Comparison of ENCODE assay signal across 12 cellular contexts in genomic region chr3:66386925-66387650, GRCh38.
A peak's percentile ranks its signal among the peaks of the same experiment; 100 is the strongest.
DNase-seq lines count a peak whose midpoint lies in the region; ATAC-seq and TF ChIP-seq lines count a peak whose summit lies in the region.
"Had no signal": no experiment of that assay in that cellular context is flagged by ENCODE, and none has a peak within 500 bp of the region (broad histone marks: within the 10 kb centered on the region; RNA-seq: fewer than 3 reads in every experiment).

No MANE protein-coding gene starts in this region.

- H3K36me3 ChIP-seq in subcutaneous abdominal adipose tissue (ENCODE audit: control insufficient read depth in 5 of 5, insufficient read depth in 5 of 5, low read length in 5 of 5): peaks cover 4 to 56% (median 42%) of the 10 kb centered on the region in 5 donors
- H3K36me3 ChIP-seq in uterus: no peaks in the 10 kb centered on the region
- peaks cover 53 to 98% of the 10 kb centered on the region in 2 donors for H3K36me3 ChIP-seq in neuronal stem cell (replicated peaks in 1 of 2; ENCODE audit: control insufficient read depth in 2 of 2, insufficient read depth in 2 of 2, low read length in 2 of 2)

- no peak overlapping the region for H3K4me3 Mint-ChIP-seq in T-helper 17 cell
- H3K4me3 Mint-ChIP-seq: H9 had no signal

- H3K18ac ChIP-seq in neuronal stem cell (ENCODE audit: low read length): no peak overlapping the region

- peaks cover 0 to 14% (median 8%) of the 10 kb centered on the region in 5 donors for H3K4me1 ChIP-seq in subcutaneous abdominal adipose tissue (ENCODE audit: control insufficient read depth in 5 of 5, insufficient read depth in 5 of 5, low read length in 5 of 5)
- H3K4me1 ChIP-seq in uterus: no peaks in the 10 kb centered on the region
- no peaks in the 10 kb centered on the region for H3K4me1 ChIP-seq in neuronal stem cell (ENCODE audit: control insufficient read depth in 2 of 2, insufficient read depth in 1 of 2, low read depth in 1 of 2, low read length in 2 of 2)

- TF ChIP-seq POLR2A in uterus (IDR thresholded peaks at IDR 0.05): no peak

- no peak overlapping the region for H4K91ac ChIP-seq in neuronal stem cell (ENCODE audit: low read depth, low read length, poor library complexity)

- H2BK5ac ChIP-seq in neuronal stem cell (ENCODE audit: low read length): no peak overlapping the region

- peaks cover 22% of the 10 kb centered on the region for H3K4me1 Mint-ChIP-seq in T-helper 17 cell

- DNase-seq in activated CD8-positive, alpha-beta memory T cell treated with anti-CD3 and anti-CD28 coated beads for 24 hours: peak; percentile 41
- DNase-seq in activated CD8-positive, alpha-beta memory T cell treated with anti-CD3 and anti-CD28 coated beads, Interleukin-2, amount 50 U/mL, for 4 hours: no peak
- DNase-seq in T-helper 17 cell: no peak
- no peak for DNase-seq in uterus
- DNase-seq in stimulated activated CD4-positive, alpha-beta T cell treated with anti-CD3 and anti-CD28 coated beads, Interleukin-4, amount 100 ng/mL, for 4 hours: no peak
- DNase-seq in neuronal stem cell (ENCODE audit: low spot score): no peak
- DNase-seq: activated effector memory CD4-positive, alpha-beta T cell treated with Interleukin-2 at 50 U/mL for 16 hours; H9 had no signal

- H2AK5ac ChIP-seq in neuronal stem cell (ENCODE audit: low read depth, low read length): no peak overlapping the region

- TF ChIP-seq CTCF in uterus (IDR thresholded peaks at IDR 0.05): no peak

- H3K36me3 Mint-ChIP-seq in T-helper 17 cell (ENCODE audit: low read depth): peaks cover 8% of the 10 kb centered on the region

- no CpG with 5 or more reads among the region's 7 CpGs for WGBS in neuronal stem cell (ENCODE audit: extremely low coverage in 2 of 2, insufficient read length in 2 of 2, insufficient replicate concordance in 1 of 2), 2 donors

- intact Hi-C loops in uterus (cut with DNase I; ENCODE audit: low total_unique reads): no loop called here

- no peak overlapping the region for H2BK15ac ChIP-seq in neuronal stem cell (ENCODE audit: low read length)

- no peak overlapping the region for H2BK12ac ChIP-seq in neuronal stem cell (ENCODE audit: low read length)

- H3K9me3 ChIP-seq in T-helper 17 cell (ENCODE audit: control insufficient read depth, low read length, poor library complexity, severe bottlenecking) (no peaks in the 10 kb centered on the region), subcutaneous abdominal adipose tissue (ENCODE audit: control insufficient read depth in 5 of 5, low read length in 5 of 5) (peaks cover 0 to 5% (median 0%) of the 10 kb centered on the region in 5 donors), uterus (no peaks in the 10 kb centered on the region), neuronal stem cell (replicated peaks in 1 of 2; ENCODE audit: control insufficient read depth in 2 of 2, insufficient read depth in 1 of 2, low read depth in 1 of 2, low read length in 2 of 2) (peaks cover 6 to 42% of the 10 kb centered on the region in 2 donors)
- H3K9me3 ChIP-seq: right atrium auricular region had no signal

- no peak overlapping the region for H2BK120ac ChIP-seq in neuronal stem cell (ENCODE audit: low read depth, low read length)

- H3K27me3 ChIP-seq in subcutaneous abdominal adipose tissue (ENCODE audit: control insufficient read depth in 5 of 5, insufficient read depth in 4 of 5, low read length in 5 of 5): no peaks in the 10 kb centered on the region
- H3K27me3 ChIP-seq in uterus: no peaks in the 10 kb centered on the region
- H3K27me3 ChIP-seq in neuronal stem cell (ENCODE audit: control insufficient read depth in 3 of 3, insufficient read depth in 3 of 3, low read depth in 1 of 3, low read length in 3 of 3): no peaks in the 10 kb centered on the region
- H3K27me3 ChIP-seq: right atrium auricular region had no signal

- no peak overlapping the region for H4K8ac ChIP-seq in neuronal stem cell (ENCODE audit: low read depth, low read length)

- no peak overlapping the region for H3K4ac ChIP-seq in neuronal stem cell (ENCODE audit: low read length)

- no peak overlapping the region for H3K23ac ChIP-seq in neuronal stem cell (ENCODE audit: low read depth, low read length, poor library complexity)

- no peak overlapping the region for H2AFZ ChIP-seq in neuronal stem cell (ENCODE audit: low read length)

- ATAC-seq in HG02938 (IDR thresholded peaks at IDR 0.05; ENCODE audit: unreplicated experiment): peak; percentile 51
- peak; percentile 54 for ATAC-seq in T-helper 17 cell

- no peak overlapping the region for H3K14ac ChIP-seq in neuronal stem cell (ENCODE audit: low read length)

- H3K79me1 ChIP-seq in neuronal stem cell (ENCODE audit: low read depth, low read length): peaks cover 8% of the 10 kb centered on the region

- H3K4me3 ChIP-seq in subcutaneous abdominal adipose tissue (ENCODE audit: low read depth in 1 of 5, low read length in 5 of 5): peak overlapping the region in 1 of 5 donors; percentile 36
- H3K4me3 ChIP-seq in uterus: no peak overlapping the region
- no peak overlapping the region for H3K4me3 ChIP-seq in neuronal stem cell (ENCODE audit: low read length in 2 of 2)
- H3K4me3 ChIP-seq: right atrium auricular region had no signal

- H3K27ac ChIP-seq in subcutaneous abdominal adipose tissue (ENCODE audit: low read depth, low read length) (peak overlapping the region; percentile 76), uterus (no peak overlapping the region), neuronal stem cell (replicated peaks; ENCODE audit: low read length) (no peak overlapping the region)
- H3K27ac ChIP-seq: 22Rv1, right atrium auricular region had no signal

- H3K4me2 ChIP-seq in neuronal stem cell (ENCODE audit: insufficient read depth, low read length, poor library complexity, severe bottlenecking): no peak overlapping the region

- peak overlapping the region; percentile 83 for H3K27ac Mint-ChIP-seq in T-helper 17 cell

- no peaks in the 10 kb centered on the region for H3K27me3 Mint-ChIP-seq in T-helper 17 cell

- H3K9ac ChIP-seq in subcutaneous abdominal adipose tissue (ENCODE audit: low read length in 5 of 5): peak overlapping the region in 3 of 5 donors; percentile 16 to 57 (median 21)
- no peak overlapping the region for H3K9ac ChIP-seq in neuronal stem cell (ENCODE audit: low read depth, low read length, poor library complexity)
